9 cellular contexts compared by ENCODE assay signal in genomic region chr11:32173435-32173834, GRCh38.
A peak's percentile ranks its signal among the peaks of the same experiment; 100 is the strongest.
DNase-seq lines count a peak whose midpoint lies in the region; ATAC-seq and TF ChIP-seq lines count a peak whose summit lies in the region.
"Had no signal": no experiment of that assay in that cellular context is flagged by ENCODE, and none has a peak within 500 bp of the region (broad histone marks: within the 10 kb centered on the region; RNA-seq: fewer than 3 reads in every experiment).

No MANE protein-coding gene starts in this region.

- H3K27ac Mint-ChIP-seq in type B pancreatic cell = no peak overlapping the region

- no peaks in the 10 kb centered on the region for H4K20me1 ChIP-seq in Karpas-422 (ENCODE audit: insufficient read depth, low read depth, low read length)

- H3K36me3 ChIP-seq in Karpas-422 (ENCODE audit: insufficient read depth, low read length) (no peaks in the 10 kb centered on the region), mucosa of descending colon (ENCODE audit: low read depth) (no peaks in the 10 kb centered on the region)

- no peaks in the 10 kb centered on the region for H3K9me3 ChIP-seq in Karpas-422 (ENCODE audit: low read length)
- H3K9me3 ChIP-seq in mucosa of descending colon = no peaks in the 10 kb centered on the region

- no peaks in the 10 kb centered on the region for H3K9me2 ChIP-seq in Karpas-422 (replicated peaks; ENCODE audit: insufficient read depth, low read length)

- no peak overlapping the region for H3K4me3 Mint-ChIP-seq in type B pancreatic cell
- H3K4me3 Mint-ChIP-seq: naive thymus-derived CD8-positive, alpha-beta T cell had no signal

- H3K36me3 Mint-ChIP-seq in type B pancreatic cell = no peaks in the 10 kb centered on the region
- H3K36me3 Mint-ChIP-seq: naive thymus-derived CD8-positive, alpha-beta T cell had no signal

- H2AFZ ChIP-seq in Karpas-422 (ENCODE audit: low read length) = no peak overlapping the region

- H3K79me2 ChIP-seq in Karpas-422 (ENCODE audit: low read length) = no peaks in the 10 kb centered on the region

- ATAC-seq in GM18907 (IDR thresholded peaks at IDR 0.05; ENCODE audit: unreplicated experiment) (peak; percentile 66), mucosa of descending colon (peak; percentile 83)
- ATAC-seq in activated CD4-positive, CD25-positive, alpha-beta regulatory T cell treated with anti-CD3 and anti-CD28 coated beads, Interleukin-2, amount 50 U/mL, for 24 hours = no peak
- ATAC-seq: naive thymus-derived CD8-positive, alpha-beta T cell had no signal

- no peak overlapping the region for H3K4me2 ChIP-seq in Karpas-422 (ENCODE audit: low read depth, low read length, poor library complexity, severe bottlenecking)

- no peak for TF ChIP-seq POLR2A in erythroblast (IDR thresholded peaks at IDR 0.05; ENCODE audit: low read length)

- H3K4me1 Mint-ChIP-seq in type B pancreatic cell (ENCODE audit: unreplicated experiment) = peaks cover 10% of the 10 kb centered on the region

- TF ChIP-seq CTCF in mucosa of descending colon (IDR thresholded peaks at IDR 0.05) (no peak), type B pancreatic cell (conservative IDR thresholded peaks at IDR 0.05) (peak; percentile 77)

- DNase-seq in C1 segment of cervical spinal cord (lab: John Stamatoyannopoulos, UW) = peak in 12 of 14 donors; percentile 7 to 66 (median 35)
- DNase-seq in Karpas-422 = peak; percentile 53
- DNase-seq in SKM-1 (lab: John Stamatoyannopoulos, UW; ENCODE audit: unreplicated experiment) = peak; percentile 28
- peak; percentile 4 to 17 for DNase-seq in erythroblast (lab: John Stamatoyannopoulos, UW)
- DNase-seq in mucosa of descending colon = peak in 2 of 3 donors; percentile 64 to 66
- DNase-seq in type B pancreatic cell (ENCODE audit: extremely low spot score, unreplicated experiment) = no peak

- H3K27ac ChIP-seq in Karpas-422 (ENCODE audit: low read length) = no peak overlapping the region

- H3K27me3 ChIP-seq in Karpas-422 (ENCODE audit: low read length) = no peaks in the 10 kb centered on the region

- H3K9ac ChIP-seq in Karpas-422 (ENCODE audit: low read length) = no peak overlapping the region

- intact Hi-C loops in mucosa of descending colon (cut with DNase I, micrococcal nuclease) = no loop called here

- peaks cover 32% of the 10 kb centered on the region for H3K27me3 Mint-ChIP-seq in type B pancreatic cell

- no peaks in the 10 kb centered on the region for H3K9me3 Mint-ChIP-seq in type B pancreatic cell
- H3K9me3 Mint-ChIP-seq: naive thymus-derived CD8-positive, alpha-beta T cell had no signal

- H3K4me1 ChIP-seq in Karpas-422 (ENCODE audit: low read length) = no peaks in the 10 kb centered on the region
- H3K4me1 ChIP-seq in mucosa of descending colon (ENCODE audit: low read depth) = no peaks in the 10 kb centered on the region

- H3K4me3 ChIP-seq in Karpas-422 (ENCODE audit: low read length) = no peak overlapping the region
- H3K4me3 ChIP-seq in mucosa of descending colon = no peak overlapping the region

Comparison
In these comparisons a context has a peak if more than half of its experiments do, and no peak if none do; other contexts are left out.
1. ATAC-seq: peak in GM18907 (single experiment) and mucosa of descending colon (single experiment); none in activated CD4-positive, CD25-positive, alpha-beta regulatory T cell treated with anti-CD3 and anti-CD28 coated beads, Interleukin-2, amount 50 U/mL, for 24 hours (0 of 2).